In the genomic region with DNA sequence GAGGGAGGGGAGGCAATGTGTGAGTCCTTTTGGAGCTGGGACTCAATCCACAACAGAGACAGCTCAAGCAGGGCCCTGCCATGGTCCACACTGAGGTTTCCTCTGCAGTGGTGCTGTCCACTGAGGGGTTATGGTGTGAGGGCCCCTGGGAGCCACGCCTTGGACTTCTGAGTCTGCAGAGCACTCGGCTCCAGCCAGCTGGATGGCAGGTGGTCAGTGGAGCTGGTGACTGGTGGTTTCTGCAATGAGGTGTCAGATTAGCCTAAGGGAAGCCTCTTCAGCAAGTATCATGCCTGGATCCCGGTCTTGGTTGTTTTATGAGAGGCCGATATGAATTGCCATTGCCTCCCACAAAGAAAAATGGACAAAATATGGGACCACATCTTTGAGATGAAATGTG, we compare ENCODE assay signal across 29 cellular contexts. TPM values are rescaled to one million over a fixed set of nuclear protein-coding genes. Genes with fewer than 3 reads are reported as not detected.
DNase-seq lines count a peak whose midpoint lies in the region; ATAC-seq and TF ChIP-seq lines count a peak whose summit lies in the region.
"Had no signal": no experiment of that assay in that cellular context is flagged by ENCODE, and none has a peak within 500 bp of the region (broad histone marks: within the 10 kb centered on the region; RNA-seq: fewer than 3 reads in every experiment).

No MANE protein-coding gene starts in this region.

- no peak for DNase-seq in Calu3
- peak; percentile 18 for DNase-seq in RPMI7951 (ENCODE audit: low read depth)
- no peak for DNase-seq in epithelial cell of prostate (ENCODE audit: low read depth, low spot score)
- no peak for DNase-seq in left lung
- no peak for DNase-seq in coronary artery (ENCODE audit: low spot score)
- DNase-seq in DMS53 treated with DMSO at 0.1 percent for 48 hours (lab: John Stamatoyannopoulos, UW; ENCODE audit: unreplicated experiment): no peak
- DNase-seq in T-cell: no peak
- DNase-seq: activated CD4-positive, alpha-beta memory T cell treated with anti-CD3 and anti-CD28 coated beads, Interleukin-2, amount 10 ng/mL, durations not matched to agents 7 days and 5 days; activated CD8-positive, alpha-beta memory T cell treated with anti-CD3 and anti-CD28 coated beads, Interleukin-2, amount 50 U/mL, for 4 hours; activated naive CD4-positive, alpha-beta T cell treated with anti-CD3 and anti-CD28 coated beads, Interleukin-2, amount 10 ng/mL, durations not matched to agents 7 days and 5 days; AML-193; body of pancreas; CD4-positive, CD25-positive, alpha-beta regulatory T cell; dorsolateral prefrontal cortex; H9; midbrain; NCI-H1092; NCI-H187 treated with DMSO at 0.1 percent for 48 hours; NCI-H2171 treated with DMSO at 0.1 percent for 48 hours; NCI-H510A; occipital lobe; stimulated activated CD4-positive, alpha-beta T cell treated with anti-CD3 and anti-CD28 coated beads, Interleukin-12 subunit alpha, Interleukin-12 subunit beta, amount 100 ng/mL, for 4 hours; stimulated activated CD4-positive, alpha-beta T cell treated with anti-CD3 and anti-CD28 coated beads, Interleukin-2, amount 100 ng/mL, for 48 hours; stimulated activated naive CD8-positive, alpha-beta T cell treated with anti-CD3 and anti-CD28 coated beads, Interleukin-15, amount 100 ng/mL, for 72 hours had no signal

- H3K4me1 ChIP-seq in left lung: peaks cover 17 to 28% of the 10 kb centered on the region in 2 donors

- no peaks in the 10 kb centered on the region for H3K9me3 Mint-ChIP-seq in Calu3 (ENCODE audit: low read depth, unreplicated experiment)
- H3K9me3 Mint-ChIP-seq in T-cell: no peaks in the 10 kb centered on the region
- H3K9me3 Mint-ChIP-seq: activated CD4-positive, alpha-beta memory T cell treated with anti-CD3 and anti-CD28 coated beads, Interleukin-2, amount 10 ng/mL, durations not matched to agents 7 days and 5 days; activated naive CD4-positive, alpha-beta T cell treated with anti-CD3 and anti-CD28 coated beads, Interleukin-2, amount 10 ng/mL, durations not matched to agents 7 days and 5 days; CD4-positive, CD25-positive, alpha-beta regulatory T cell; H9; natural killer cell treated with Interleukin-12 subunit alpha and Interleukin-12 subunit beta and Interleukin-15 and Interleukin-18, amount 100 ng/mL, for 72 hours; stimulated activated naive CD8-positive, alpha-beta T cell treated with anti-CD3 and anti-CD28 coated beads, Interleukin-15, amount 100 ng/mL, for 72 hours had no signal

- intact Hi-C loops in Calu3 (cut with micrococcal nuclease; ENCODE audit: unreplicated experiment) (no loop called here), left lung (cut with DNase I) (loop anchor here in 1 of 2 donors (5.0 kb wide), 1 partner anchor 272 kb away; no protein-coding TSS in a partner anchor)

- H3K27me3 ChIP-seq in left lung: no peaks in the 10 kb centered on the region
- H3K27me3 ChIP-seq: body of pancreas, dorsolateral prefrontal cortex, thyroid gland had no signal

- no peak for TF ChIP-seq CTCF in Calu3 (IDR thresholded peaks at IDR 0.05; ENCODE audit: unreplicated experiment)
- TF ChIP-seq CTCF in left lung (IDR thresholded peaks at IDR 0.05): no peak
- TF ChIP-seq CTCF in coronary artery (IDR thresholded peaks at IDR 0.05): no peak

- H3K36me3 ChIP-seq in left lung: peaks cover 0 to 30% of the 10 kb centered on the region in 2 donors
- H3K36me3 ChIP-seq: prostate gland had no signal

- H3K4me1 Mint-ChIP-seq in Calu3 (ENCODE audit: low read depth, unreplicated experiment) (peaks cover 63% of the 10 kb centered on the region), T-cell (peaks cover 4 to 5% (median 5%) of the 10 kb centered on the region in 3 donors)
- H3K4me1 Mint-ChIP-seq: activated CD4-positive, alpha-beta memory T cell treated with anti-CD3 and anti-CD28 coated beads, Interleukin-2, amount 10 ng/mL, durations not matched to agents 7 days and 5 days; activated naive CD4-positive, alpha-beta T cell treated with anti-CD3 and anti-CD28 coated beads, Interleukin-2, amount 10 ng/mL, durations not matched to agents 7 days and 5 days; stimulated activated naive CD8-positive, alpha-beta T cell treated with anti-CD3 and anti-CD28 coated beads, Interleukin-15, amount 100 ng/mL, for 72 hours had no signal

- H3K27ac Mint-ChIP-seq in Calu3 (ENCODE audit: unreplicated experiment) (no peak overlapping the region), T-cell (no peak overlapping the region)
- H3K27ac Mint-ChIP-seq: activated CD4-positive, alpha-beta memory T cell treated with anti-CD3 and anti-CD28 coated beads, Interleukin-2, amount 10 ng/mL, durations not matched to agents 7 days and 5 days; activated naive CD4-positive, alpha-beta T cell treated with anti-CD3 and anti-CD28 coated beads, Interleukin-2, amount 10 ng/mL, durations not matched to agents 7 days and 5 days; natural killer cell treated with Interleukin-12 subunit alpha and Interleukin-12 subunit beta and Interleukin-15 and Interleukin-18, amount 100 ng/mL, for 72 hours; stimulated activated naive CD8-positive, alpha-beta T cell treated with anti-CD3 and anti-CD28 coated beads, Interleukin-15, amount 100 ng/mL, for 72 hours had no signal

- no TSS peak for BruUV-seq in Calu3 (replicated peaks; lab: Mats Ljungman, UMichigan)

- H3K27ac ChIP-seq in epithelial cell of prostate (peak overlapping the region; percentile 77), left lung (no peak overlapping the region), coronary artery (no peak overlapping the region)
- H3K27ac ChIP-seq: dorsolateral prefrontal cortex, prostate gland had no signal

- no peaks in the 10 kb centered on the region for H3K27me3 Mint-ChIP-seq in Calu3 (ENCODE audit: unreplicated experiment)
- no peaks in the 10 kb centered on the region for H3K27me3 Mint-ChIP-seq in T-cell
- H3K27me3 Mint-ChIP-seq: activated CD4-positive, alpha-beta memory T cell treated with anti-CD3 and anti-CD28 coated beads, Interleukin-2, amount 10 ng/mL, durations not matched to agents 7 days and 5 days; activated naive CD4-positive, alpha-beta T cell treated with anti-CD3 and anti-CD28 coated beads, Interleukin-2, amount 10 ng/mL, durations not matched to agents 7 days and 5 days; CD4-positive, CD25-positive, alpha-beta regulatory T cell; natural killer cell treated with Interleukin-12 subunit alpha and Interleukin-12 subunit beta and Interleukin-15 and Interleukin-18, amount 100 ng/mL, for 72 hours; stimulated activated naive CD8-positive, alpha-beta T cell treated with anti-CD3 and anti-CD28 coated beads, Interleukin-15, amount 100 ng/mL, for 72 hours had no signal

- H3K4me3 Mint-ChIP-seq in Calu3 (ENCODE audit: low read depth, unreplicated experiment) (peak overlapping the region; percentile 17), T-cell (no peak overlapping the region)
- H3K4me3 Mint-ChIP-seq: activated CD4-positive, alpha-beta memory T cell treated with anti-CD3 and anti-CD28 coated beads, Interleukin-2, amount 10 ng/mL, durations not matched to agents 7 days and 5 days; activated naive CD4-positive, alpha-beta T cell treated with anti-CD3 and anti-CD28 coated beads, Interleukin-2, amount 10 ng/mL, durations not matched to agents 7 days and 5 days; CD4-positive, CD25-positive, alpha-beta regulatory T cell; H9; natural killer cell treated with Interleukin-12 subunit alpha and Interleukin-12 subunit beta and Interleukin-15 and Interleukin-18, amount 100 ng/mL, for 72 hours; stimulated activated naive CD8-positive, alpha-beta T cell treated with anti-CD3 and anti-CD28 coated beads, Interleukin-15, amount 100 ng/mL, for 72 hours had no signal

- H3K36me3 Mint-ChIP-seq in Calu3 (ENCODE audit: insufficient read depth, unreplicated experiment) (peaks cover 9% of the 10 kb centered on the region), T-cell (peaks cover 35% of the 10 kb centered on the region)

- CTCF ChIA-PET in Calu3 (lab: Charles Lee) (no interaction called here), T-cell (lab: Charles Lee) (interaction anchor here (0.6 to 1.9 kb wide), 5 partner anchors 12 to 308 kb away, joined by 3 to 7 read pairs (median 3); no protein-coding TSS in a partner anchor)

- H3K9me3 ChIP-seq in left lung: no peaks in the 10 kb centered on the region
- H3K9me3 ChIP-seq: body of pancreas, prostate gland, thyroid gland had no signal

- H3K4me3 ChIP-seq in left lung: no peak overlapping the region
- no peak overlapping the region for H3K4me3 ChIP-seq in coronary artery
- H3K4me3 ChIP-seq: body of pancreas, dorsolateral prefrontal cortex, prostate gland, thyroid gland had no signal

- POLR2A ChIA-PET in T-cell (lab: Charles Lee): no interaction called here

- ATAC-seq in left lung (peak; percentile 4), T-cell (replicated peaks in 1 of 4) (no peak), GM19324 (IDR thresholded peaks at IDR 0.05; ENCODE audit: low FRiP score, unreplicated experiment) (no peak)
- ATAC-seq: body of pancreas; natural killer cell treated with Interleukin-12 subunit alpha and Interleukin-12 subunit beta and Interleukin-15 and Interleukin-18, amount 100 ng/mL, for 72 hours; sciatic nerve; stimulated activated naive CD8-positive, alpha-beta T cell treated with anti-CD3 and anti-CD28 coated beads, Interleukin-15, amount 100 ng/mL, for 72 hours had no signal

RNA-seq across cellular contexts. Expression of gene LSM3, which starts 21.7 kb away (rescaled TPM):
- total RNA-seq in Calu3 (2022) (16.7 and 17.7 TPM in 2 replicates), left lung (10 to 100 TPM; 10.6 to 11.1 TPM), T-cell (1 to 10 TPM; 6.7 to 8.4 (median 7.3) TPM)
- total RNA-seq in RPMI7951 (2014; rRNA removed; shearing (Covaris generic)): 40.7 and 42.8 TPM in 2 replicates

RNA-seq across cellular contexts. Expression of gene XPC, which starts 21.9 kb away (rescaled TPM):
- total RNA-seq in Calu3 (2022) (23.8 and 24.3 TPM in 2 replicates), left lung (10 to 100 TPM; 23.9 to 31.8 TPM), T-cell (10 to 100 TPM; 67.8 to 90.7 (median 76.9) TPM)
- 19.6 and 21.2 TPM in 2 replicates for total RNA-seq in RPMI7951 (2014; rRNA removed; shearing (Covaris generic))
